ENCODE assay signal across 29 cellular contexts in the genomic region with DNA sequence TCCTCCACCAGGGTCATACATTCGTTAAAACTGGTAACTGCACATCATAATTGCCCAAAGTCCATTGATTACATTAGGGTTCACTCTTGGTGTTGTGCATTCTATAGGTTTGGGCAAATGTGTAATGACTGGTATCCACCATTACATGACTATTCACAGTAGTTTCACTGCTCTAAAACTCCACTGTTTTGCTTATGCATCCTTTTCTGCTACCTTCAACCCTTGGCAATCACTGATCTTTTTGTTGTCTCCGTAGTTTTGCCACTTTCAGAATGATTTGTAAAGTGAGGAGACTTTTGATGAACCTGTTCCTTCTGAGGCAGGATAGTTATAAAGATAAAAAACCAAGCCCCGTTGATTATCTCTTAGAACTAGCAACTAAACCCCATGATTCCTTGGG.
"Had no signal": no experiment of that assay in that cellular context is flagged by ENCODE, and none has a peak within 500 bp of the region (broad histone marks: within the 10 kb centered on the region; RNA-seq: fewer than 3 reads in every experiment).

No MANE protein-coding gene starts in this region.

- H3K4me1 ChIP-seq: transverse colon, uterus had no signal

- H3K4me1 Mint-ChIP-seq: stimulated activated effector memory CD8-positive, alpha-beta T cell treated with anti-CD3 and anti-CD28 coated beads, Interleukin-12 subunit alpha, Interleukin-12 subunit beta, amount 100 ng/mL, for 72 hours; stimulated activated memory B cell treated with anti-CD40 and anti-IgM and Interleukin-4, amounts not matched to agents 10 μg/mL and 1 μg/mL and 100 μg/mL, for 72 hours; stimulated activated naive B cell treated with anti-CD40 and anti-IgM and Interleukin-4, amounts not matched to agents 10 μg/mL and 1 μg/mL and 100 μg/mL, for 72 hours; stimulated activated naive CD8-positive, alpha-beta T cell treated with anti-CD3 and anti-CD28 coated beads, Interleukin-15, amount 100 ng/mL, for 72 hours had no signal

- H3K9me3 ChIP-seq: stomach, suprapubic skin, testis, thoracic aorta, thyroid gland, tibial artery, tibial nerve, transverse colon, upper lobe of left lung, upper lobe of right lung, uterus, vagina had no signal

- H3K4me3 ChIP-seq: stomach, suprapubic skin, testis, thoracic aorta, thyroid gland, tibial artery, tibial nerve, transverse colon, upper lobe of left lung, upper lobe of right lung, uterus, vagina had no signal

- ATAC-seq: stimulated activated effector memory CD8-positive, alpha-beta T cell treated with anti-CD3 and anti-CD28 coated beads, Interleukin-12 subunit alpha, Interleukin-12 subunit beta, amount 100 ng/mL, for 72 hours; stimulated activated memory B cell treated with anti-CD40 and anti-IgM and Interleukin-4, amounts not matched to agents 10 μg/mL and 1 μg/mL and 100 μg/mL, for 72 hours; stimulated activated naive B cell treated with anti-CD40 and anti-IgM and Interleukin-4, amounts not matched to agents 10 μg/mL and 1 μg/mL and 100 μg/mL, for 72 hours; stimulated activated naive CD8-positive, alpha-beta T cell treated with anti-CD3 and anti-CD28 coated beads, Interleukin-15, amount 100 ng/mL, for 72 hours; stimulated activated naive CD8-positive, alpha-beta T cell treated with anti-CD3 and anti-CD28 coated beads, Interleukin-15, Interleukin-2, amounts not matched to agents 100 U/mL and 50 U/mL, for 24 hours; upper lobe of right lung had no signal

- H3K36me3 Mint-ChIP-seq: stimulated activated effector memory CD8-positive, alpha-beta T cell treated with anti-CD3 and anti-CD28 coated beads, Interleukin-12 subunit alpha, Interleukin-12 subunit beta, amount 100 ng/mL, for 72 hours; stimulated activated memory B cell treated with anti-CD40 and anti-IgM and Interleukin-4, amounts not matched to agents 10 μg/mL and 1 μg/mL and 100 μg/mL, for 72 hours; stimulated activated naive B cell treated with anti-CD40 and anti-IgM and Interleukin-4, amounts not matched to agents 10 μg/mL and 1 μg/mL and 100 μg/mL, for 72 hours; type B pancreatic cell had no signal

- H3K27me3 ChIP-seq: stomach, suprapubic skin, testis, thyroid gland, tibial artery, tibial nerve, transverse colon, upper lobe of left lung, upper lobe of right lung, uterus, vagina had no signal

- H3K36me3 ChIP-seq: stomach, suprapubic skin, thoracic aorta, thyroid gland, tibial artery, tibial nerve, transverse colon, upper lobe of left lung, upper lobe of right lung, uterus, vagina had no signal

- H3K27ac ChIP-seq: stomach, suprapubic skin, testis, thoracic aorta, thyroid gland, tibial artery, tibial nerve, transverse colon, upper lobe of left lung, upper lobe of right lung, uterus, vagina had no signal

- H3K9me3 Mint-ChIP-seq: stimulated activated effector memory CD8-positive, alpha-beta T cell treated with anti-CD3 and anti-CD28 coated beads, Interleukin-12 subunit alpha, Interleukin-12 subunit beta, amount 100 ng/mL, for 72 hours; stimulated activated memory B cell treated with anti-CD40 and anti-IgM and Interleukin-4, amounts not matched to agents 10 μg/mL and 1 μg/mL and 100 μg/mL, for 72 hours; stimulated activated naive B cell treated with anti-CD40 and anti-IgM and Interleukin-4, amounts not matched to agents 10 μg/mL and 1 μg/mL and 100 μg/mL, for 72 hours; stimulated activated naive CD8-positive, alpha-beta T cell treated with anti-CD3 and anti-CD28 coated beads, Interleukin-15, amount 100 ng/mL, for 72 hours; stimulated activated naive CD8-positive, alpha-beta T cell treated with anti-CD3 and anti-CD28 coated beads, Interleukin-15, Interleukin-2, amounts not matched to agents 100 ng/mL and 50 ng/mL, for 24 hours; type B pancreatic cell had no signal

- DNase-seq: stimulated activated CD4-positive, alpha-beta T cell treated with anti-CD3 and anti-CD28 coated beads, Interleukin-2, amount 100 ng/mL, for 48 hours; stimulated activated CD4-positive, alpha-beta T cell treated with anti-CD3 and anti-CD28 coated beads, Interleukin-4, amount 100 ng/mL, for 1 hour; stimulated activated CD4-positive, alpha-beta T cell treated with anti-CD3 and anti-CD28 coated beads, Interleukin-4, amount 100 ng/mL, for 24 hours; stimulated activated CD4-positive, alpha-beta T cell treated with anti-CD3 and anti-CD28 coated beads, Interleukin-4, amount 100 ng/mL, for 4 hours; stimulated activated CD8-positive, alpha-beta memory T cell treated with anti-CD3 and anti-CD28 coated beads, Interleukin-4, amount 100 ng/mL, for 48 hours; stimulated activated naive B cell treated with anti-CD40 and anti-IgM and Interleukin-4, amounts not matched to agents 10 μg/mL and 1 μg/mL and 100 μg/mL, for 72 hours; stimulated activated naive CD4-positive, alpha-beta T cell; stimulated activated naive CD4-positive, alpha-beta T cell treated with Interleukin-2 at 50 U/mL for 16 hours; stimulated activated naive CD8-positive, alpha-beta T cell treated with anti-CD3 and anti-CD28 coated beads, Interleukin-15, amount 100 ng/mL, for 72 hours; stimulated activated naive CD8-positive, alpha-beta T cell treated with anti-CD3 and anti-CD28 coated beads, Interleukin-15, Interleukin-2, amounts not matched to agents 100 U/mL and 50 U/mL, for 24 hours; stomach; substantia nigra; testis; thyroid gland; tibial artery; transverse colon; trophoblast cell; upper lobe of left lung; upper lobe of right lung; uterus had no signal

- H3K4me3 Mint-ChIP-seq: stimulated activated effector memory CD8-positive, alpha-beta T cell treated with anti-CD3 and anti-CD28 coated beads, Interleukin-12 subunit alpha, Interleukin-12 subunit beta, amount 100 ng/mL, for 72 hours; stimulated activated memory B cell treated with anti-CD40 and anti-IgM and Interleukin-4, amounts not matched to agents 10 μg/mL and 1 μg/mL and 100 μg/mL, for 72 hours; stimulated activated naive B cell treated with anti-CD40 and anti-IgM and Interleukin-4, amounts not matched to agents 10 μg/mL and 1 μg/mL and 100 μg/mL, for 72 hours; stimulated activated naive CD8-positive, alpha-beta T cell treated with anti-CD3 and anti-CD28 coated beads, Interleukin-15, amount 100 ng/mL, for 72 hours; stimulated activated naive CD8-positive, alpha-beta T cell treated with anti-CD3 and anti-CD28 coated beads, Interleukin-15, Interleukin-2, amounts not matched to agents 100 ng/mL and 50 ng/mL, for 24 hours; type B pancreatic cell had no signal

- H3K27me3 Mint-ChIP-seq: stimulated activated naive CD8-positive, alpha-beta T cell treated with anti-CD3 and anti-CD28 coated beads, Interleukin-15, amount 100 ng/mL, for 72 hours had no signal

- H3K27ac Mint-ChIP-seq: stimulated activated effector memory CD8-positive, alpha-beta T cell treated with anti-CD3 and anti-CD28 coated beads, Interleukin-12 subunit alpha, Interleukin-12 subunit beta, amount 100 ng/mL, for 72 hours; stimulated activated memory B cell treated with anti-CD40 and anti-IgM and Interleukin-4, amounts not matched to agents 10 μg/mL and 1 μg/mL and 100 μg/mL, for 72 hours; stimulated activated naive B cell treated with anti-CD40 and anti-IgM and Interleukin-4, amounts not matched to agents 10 μg/mL and 1 μg/mL and 100 μg/mL, for 72 hours; stimulated activated naive CD8-positive, alpha-beta T cell treated with anti-CD3 and anti-CD28 coated beads, Interleukin-15, amount 100 ng/mL, for 72 hours; stimulated activated naive CD8-positive, alpha-beta T cell treated with anti-CD3 and anti-CD28 coated beads, Interleukin-15, Interleukin-2, amounts not matched to agents 100 ng/mL and 50 ng/mL, for 24 hours; type B pancreatic cell had no signal

- FAIRE-seq: urothelium cell line had no signal
